ENCODE assay signal across 20 cellular contexts in the genomic region with DNA sequence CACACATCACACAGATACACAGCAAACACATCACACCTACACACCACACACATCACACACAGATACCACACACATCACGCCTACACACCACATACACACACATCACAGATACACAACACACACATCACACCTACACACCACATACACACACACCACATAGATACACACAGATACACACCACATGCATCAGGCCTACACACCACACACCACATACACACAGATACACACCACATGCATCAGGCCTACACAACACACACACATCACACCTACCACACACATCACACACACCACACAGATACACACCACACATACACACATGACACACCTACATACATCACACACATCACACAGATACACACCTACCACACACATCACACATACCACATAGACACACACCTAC.
"Had no signal": no experiment of that assay in that cellular context is flagged by ENCODE, and none has a peak within 500 bp of the region (broad histone marks: within the 10 kb centered on the region; RNA-seq: fewer than 3 reads in every experiment).

No MANE protein-coding gene starts in this region.

- DNase-seq: colonic mucosa; effector memory CD4-positive, alpha-beta T cell; esophagus squamous epithelium; head of caudate nucleus; left ventricle myocardium superior; lower lobe of right lung; natural killer cell; sigmoid colon; spleen; stimulated activated CD4-positive, alpha-beta T cell treated with anti-CD3 and anti-CD28 coated beads, Interleukin-4, amount 100 ng/mL, for 4 hours; stimulated activated naive CD8-positive, alpha-beta T cell treated with anti-CD3 and anti-CD28 coated beads, Interleukin-15, Interleukin-2, amounts not matched to agents 100 U/mL and 50 U/mL, for 24 hours; substantia nigra; testis; upper lobe of right lung; uterus had no signal

- H3K4me3 ChIP-seq: colonic mucosa, esophagus squamous epithelium, lower lobe of right lung, prostate gland, right atrium auricular region, sigmoid colon, spleen, testis, tibial artery, upper lobe of right lung, uterus had no signal

- H3K36me3 Mint-ChIP-seq: natural killer cell; stimulated activated memory B cell treated with anti-CD40 and anti-IgM and Interleukin-4, amounts not matched to agents 10 μg/mL and 1 μg/mL and 100 μg/mL, for 72 hours had no signal

- H3K27ac Mint-ChIP-seq: dendritic cell treated with granulocyte-macrophage colony-stimulating factor and Interleukin-4, amounts not matched to agents 40 ng/mL and 50 ng/mL, for 4 days; natural killer cell; stimulated activated memory B cell treated with anti-CD40 and anti-IgM and Interleukin-4, amounts not matched to agents 10 μg/mL and 1 μg/mL and 100 μg/mL, for 72 hours had no signal

- H3K27ac ChIP-seq: colonic mucosa, esophagus squamous epithelium, lower lobe of right lung, prostate gland, right atrium auricular region, sigmoid colon, spleen, testis, tibial artery, upper lobe of right lung, uterus had no signal

- H3K9me3 ChIP-seq: colonic mucosa, esophagus squamous epithelium, lower lobe of right lung, prostate gland, right atrium auricular region, sigmoid colon, spleen, testis, tibial artery, upper lobe of right lung, uterus had no signal

- ATAC-seq: left ventricle myocardium superior; lower lobe of right lung; natural killer cell; stimulated activated memory B cell treated with anti-CD40 and anti-IgM and Interleukin-4, amounts not matched to agents 10 μg/mL and 1 μg/mL and 100 μg/mL, for 72 hours; stimulated activated naive CD8-positive, alpha-beta T cell treated with anti-CD3 and anti-CD28 coated beads, Interleukin-15, Interleukin-2, amounts not matched to agents 100 U/mL and 50 U/mL, for 24 hours; upper lobe of right lung had no signal

- H3K4me1 ChIP-seq: colonic mucosa, esophagus squamous epithelium, lower lobe of right lung, prostate gland, right atrium auricular region, sigmoid colon, spleen, testis, tibial artery, upper lobe of right lung, uterus had no signal

- H3K27me3 Mint-ChIP-seq: stimulated activated memory B cell treated with anti-CD40 and anti-IgM and Interleukin-4, amounts not matched to agents 10 μg/mL and 1 μg/mL and 100 μg/mL, for 72 hours had no signal

- H3K36me3 ChIP-seq: colonic mucosa, esophagus squamous epithelium, lower lobe of right lung, prostate gland, right atrium auricular region, sigmoid colon, spleen, tibial artery, upper lobe of right lung, uterus had no signal

- H3K27me3 ChIP-seq: colonic mucosa, right atrium auricular region, sigmoid colon, spleen, testis, upper lobe of right lung, uterus had no signal

- H3K9me3 Mint-ChIP-seq: dendritic cell treated with granulocyte-macrophage colony-stimulating factor and Interleukin-4, amounts not matched to agents 40 ng/mL and 50 ng/mL, for 4 days; natural killer cell; stimulated activated memory B cell treated with anti-CD40 and anti-IgM and Interleukin-4, amounts not matched to agents 10 μg/mL and 1 μg/mL and 100 μg/mL, for 72 hours had no signal

- H3K4me1 Mint-ChIP-seq: natural killer cell; stimulated activated memory B cell treated with anti-CD40 and anti-IgM and Interleukin-4, amounts not matched to agents 10 μg/mL and 1 μg/mL and 100 μg/mL, for 72 hours had no signal

- H3K4me3 Mint-ChIP-seq: dendritic cell treated with granulocyte-macrophage colony-stimulating factor and Interleukin-4, amounts not matched to agents 40 ng/mL and 50 ng/mL, for 4 days; natural killer cell; stimulated activated memory B cell treated with anti-CD40 and anti-IgM and Interleukin-4, amounts not matched to agents 10 μg/mL and 1 μg/mL and 100 μg/mL, for 72 hours had no signal
